In the genomic region with DNA sequence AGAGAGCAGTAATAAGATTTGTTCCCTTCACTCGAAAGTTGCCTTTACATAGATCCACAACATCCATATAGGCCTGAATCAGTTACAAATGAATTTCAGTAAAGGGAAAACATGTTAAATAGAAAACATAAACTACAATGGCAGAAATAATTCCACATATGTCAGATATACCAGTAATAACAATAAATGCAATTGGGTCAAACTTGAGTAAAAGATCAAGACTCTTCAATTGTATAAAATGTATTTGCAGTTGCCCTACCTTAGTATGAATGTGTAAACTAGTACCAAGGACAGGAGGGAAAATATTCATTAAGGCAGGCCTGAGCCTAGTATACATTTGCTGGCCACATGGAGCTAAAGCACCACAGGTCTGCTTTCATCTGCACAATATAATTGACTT, we compare ENCODE assay signal across 24 cellular contexts. TPM values are rescaled to one million over a fixed set of nuclear protein-coding genes. Genes with fewer than 3 reads are reported as not detected.
"Had no signal": no experiment of that assay in that cellular context is flagged by ENCODE, and none has a peak within 500 bp of the region (broad histone marks: within the 10 kb centered on the region; RNA-seq: fewer than 3 reads in every experiment).

No MANE protein-coding gene starts in this region.

- H3K27me3 ChIP-seq: MG63, SJCRH30 had no signal

- H3K36me3 ChIP-seq: MG63 had no signal

- H3K4me3 ChIP-seq: MG63, SJCRH30 had no signal

- DNase-seq: Karpas-422, KG1, MG63, NCI-H1092, NCI-H1105 treated with DMSO at 0.1 percent for 48 hours, NCI-H1417 treated with DMSO at 0.1 percent for 48 hours, NCI-H146, NCI-H1694 treated with DMSO at 0.1 percent for 48 hours, NCI-H1930, NCI-H2081, NCI-H2107, NCI-H2171, NCI-H226, NCI-H446, NCI-H510A, NCI-H524 treated with DMSO at 0.1 percent for 48 hours, NCI-H774, SHP77 treated with DMSO at 0.1 percent for 48 hours, SJCRH30 had no signal

- ATAC-seq: Panc1, Right ventricle myocardium inferior, SK-N-SH treated with all-trans-retinoic acid at 6 μM for 48 hours had no signal

- H3K27ac ChIP-seq: RWPE1, SJCRH30 had no signal

- H3K4me1 ChIP-seq: SJCRH30 had no signal

- H3K9me3 ChIP-seq: MG63, SJCRH30 had no signal

RNA-seq across cellular contexts. Expression of gene NOS1, which starts 17.6 kb away (rescaled TPM):
- total RNA-seq: HT-29 had no signal
